Comparison of ENCODE assay signal across 8 cellular contexts in genomic region chr7:73718905-73719805, GRCh38. TPM values are rescaled to one million over a fixed set of nuclear protein-coding genes. Genes with fewer than 3 reads are reported as not detected.
A peak's percentile ranks its signal among the peaks of the same experiment; 100 is the strongest.
DNase-seq lines count a peak whose midpoint lies in the region; ATAC-seq and TF ChIP-seq lines count a peak whose summit lies in the region.

Gene STX1A, minus strand, starts transcription at chr7:73719669. Its CDS starts 38 bp downstream, at chr7:73719631.

- H3K27ac ChIP-seq in muscle layer of duodenum (ENCODE audit: low read length) = no peak within 1 kb of the TSS

- H3K27me3 ChIP-seq in muscle layer of duodenum (ENCODE audit: low read depth, low read length) = no peaks in the 10 kb centered on the region

- H3K9me3 ChIP-seq in muscle layer of duodenum (ENCODE audit: control insufficient read depth in 1 of 2, low read length in 2 of 2) = no peaks in the 10 kb centered on the region

- intact Hi-C loops in Right ventricle myocardium inferior (cut with DNase I) (no loop called here), cardiac septum (cut with DNase I) (loop anchor here (5.0 kb wide), 1 partner anchor 52 kb away; the partner anchor contains the start of gene VPS37D)

- H3K4me1 ChIP-seq in muscle layer of duodenum (ENCODE audit: control insufficient read depth in 1 of 2, insufficient read depth in 2 of 2, low read length in 2 of 2) = peaks cover 9 to 50% of the 10 kb centered on the region in 2 donors

- peak; percentile 85 for DNase-seq in Right ventricle myocardium inferior (ENCODE audit: missing footprints)
- no peak for DNase-seq in cardiac septum (ENCODE audit: low spot score)
- peak; percentile 79 to 86 for DNase-seq in NOMO-1 (lab: John Stamatoyannopoulos, UW; ENCODE audit: unreplicated experiment in 2 of 2)
- DNase-seq in activated T-cell treated with anti-CD3 and anti-CD28 coated beads for 48 hours (ENCODE audit: low read depth) = peak; percentile 77
- DNase-seq in epithelial cell of proximal tubule (ENCODE audit: low read depth) = no peak
- DNase-seq in stimulated activated naive CD4-positive, alpha-beta T cell treated with Interleukin-2 at 50 U/mL for 16 hours (lab: John Stamatoyannopoulos, UW) = peak; percentile 66

- no peaks in the 10 kb centered on the region for H3K36me3 ChIP-seq in muscle layer of duodenum (ENCODE audit: control insufficient read depth in 1 of 2, insufficient read depth in 2 of 2, low read length in 2 of 2)

- H3K4me3 ChIP-seq in epithelial cell of proximal tubule (ENCODE audit: low read depth, low read length) (peak within 1 kb of the TSS; percentile 72), muscle layer of duodenum (ENCODE audit: low read depth in 1 of 2, low read length in 2 of 2) (peak within 1 kb of the TSS; percentile 55 to 84)

- peak; percentile 83 for ATAC-seq in Right ventricle myocardium inferior
- peak; percentile 54 for ATAC-seq in HG03095 (IDR thresholded peaks at IDR 0.05; ENCODE audit: unreplicated experiment)

- TF ChIP-seq CTCF in epithelial cell of proximal tubule (conservative IDR thresholded peaks at IDR 0.05; ENCODE audit: low read depth, low read length) = no peak

RNA-seq across cellular contexts. Expression of gene STX1A, which starts in this region (rescaled TPM):
- total RNA-seq in Right ventricle myocardium inferior = 1.6 TPM
- 3.3 TPM for total RNA-seq in cardiac septum
- total RNA-seq in epithelial cell of proximal tubule = 18.0 and 22.4 TPM in 2 replicates

Comparison
In these comparisons a context has a peak if more than half of its experiments do, and no peak if none do; other contexts are left out.
1. DNase-seq: peak in Right ventricle myocardium inferior (single experiment), NOMO-1 (2 of 2), activated T-cell treated with anti-CD3 and anti-CD28 coated beads for 48 hours (single experiment) and stimulated activated naive CD4-positive, alpha-beta T cell treated with Interleukin-2 at 50 U/mL for 16 hours (single experiment); none in cardiac septum (single experiment) and epithelial cell of proximal tubule (single experiment).